ENCODE assay signal across 14 cellular contexts in genomic region chr12:46363582-46364299, GRCh38. TPM values are rescaled to one million over a fixed set of nuclear protein-coding genes. Genes with fewer than 3 reads are reported as not detected.
DNase-seq lines count a peak whose midpoint lies in the region; ATAC-seq and TF ChIP-seq lines count a peak whose summit lies in the region.
"Had no signal": no experiment of that assay in that cellular context is flagged by ENCODE, and none has a peak within 500 bp of the region (broad histone marks: within the 10 kb centered on the region; RNA-seq: fewer than 3 reads in every experiment).

No MANE protein-coding gene starts in this region.

- H3K36me3 ChIP-seq in Panc1 (ENCODE audit: control insufficient read depth, insufficient read depth, low read length): peaks cover 96% of the 10 kb centered on the region
- H3K36me3 ChIP-seq in psoas muscle (ENCODE audit: insufficient read depth in 1 of 2, low read depth in 1 of 2): peaks cover 24 to 100% of the 10 kb centered on the region in 2 donors

- H3K27me3 Mint-ChIP-seq in Calu3 (ENCODE audit: unreplicated experiment): no peaks in the 10 kb centered on the region
- H3K27me3 Mint-ChIP-seq in effector memory CD8-positive, alpha-beta T cell: no peaks in the 10 kb centered on the region
- H3K27me3 Mint-ChIP-seq: activated CD4-positive, alpha-beta T cell treated with anti-CD3 and anti-CD28 coated beads, Interleukin-2, amount 10 ng/mL, durations not matched to agents 7 days and 5 days; CD4-positive, CD25-positive, alpha-beta regulatory T cell had no signal

- peak overlapping the region; percentile 63 for H3K27ac Mint-ChIP-seq in Calu3 (ENCODE audit: unreplicated experiment)
- H3K27ac Mint-ChIP-seq in effector memory CD8-positive, alpha-beta T cell: peak overlapping the region; percentile 46 to 75
- H3K27ac Mint-ChIP-seq: activated CD4-positive, alpha-beta T cell treated with anti-CD3 and anti-CD28 coated beads, Interleukin-2, amount 10 ng/mL, durations not matched to agents 7 days and 5 days; activated T-helper 1 cell treated with anti-CD3 and anti-CD28 coated beads, Interleukin-12 subunit alpha, Interleukin-12 subunit beta, Interleukin-2, Interleukin-4 antibody, amounts not matched to agents 30 ng/mL and 10 ng/mL and 1 ng/mL, durations not matched to agents 14 hours and 24 hours and 36 hours; T-helper 1 cell treated with Interleukin-12 subunit alpha and Interleukin-12 subunit beta and Interleukin-4 antibody, amounts not matched to agents 30 μg/mL and 1 μg/mL, for 36 hours had no signal

- CTCF ChIA-PET in Calu3 (lab: Charles Lee) (no interaction called here), Panc1 (lab: Charles Lee) (no interaction called here)

- H3K36me3 Mint-ChIP-seq in Calu3 (ENCODE audit: insufficient read depth, unreplicated experiment): peaks cover 95% of the 10 kb centered on the region
- H3K36me3 Mint-ChIP-seq in effector memory CD8-positive, alpha-beta T cell (ENCODE audit: insufficient read depth): peaks cover 96% of the 10 kb centered on the region

- H3K4me1 ChIP-seq in Panc1 (ENCODE audit: control insufficient read depth, insufficient read depth, low read length): peaks cover 98% of the 10 kb centered on the region
- peaks cover 74% of the 10 kb centered on the region for H3K4me1 ChIP-seq in psoas muscle

- in situ Hi-C loops in Panc1 (cut with HindIII; ENCODE audit: low pct_unique_long_range_greater_than_20kb, low sequenced_read_pairs): no loop called here

- H3K4me3 Mint-ChIP-seq in Calu3 (ENCODE audit: low read depth, unreplicated experiment): no peak overlapping the region
- H3K4me3 Mint-ChIP-seq in effector memory CD8-positive, alpha-beta T cell: no peak overlapping the region
- H3K4me3 Mint-ChIP-seq: activated CD4-positive, alpha-beta T cell treated with anti-CD3 and anti-CD28 coated beads, Interleukin-2, amount 10 ng/mL, durations not matched to agents 7 days and 5 days; activated T-helper 1 cell treated with anti-CD3 and anti-CD28 coated beads, Interleukin-12 subunit alpha, Interleukin-12 subunit beta, Interleukin-2, Interleukin-4 antibody, amounts not matched to agents 30 ng/mL and 10 ng/mL and 1 ng/mL, durations not matched to agents 14 hours and 24 hours and 36 hours; T-helper 1 cell treated with Interleukin-12 subunit alpha and Interleukin-12 subunit beta and Interleukin-4 antibody, amounts not matched to agents 30 μg/mL and 1 μg/mL, for 36 hours had no signal

- no peaks in the 10 kb centered on the region for H3K9me3 Mint-ChIP-seq in Calu3 (ENCODE audit: low read depth, unreplicated experiment)
- no peaks in the 10 kb centered on the region for H3K9me3 Mint-ChIP-seq in effector memory CD8-positive, alpha-beta T cell
- H3K9me3 Mint-ChIP-seq: activated CD4-positive, alpha-beta T cell treated with anti-CD3 and anti-CD28 coated beads, Interleukin-2, amount 10 ng/mL, durations not matched to agents 7 days and 5 days; activated T-helper 1 cell treated with anti-CD3 and anti-CD28 coated beads, Interleukin-12 subunit alpha, Interleukin-12 subunit beta, Interleukin-2, Interleukin-4 antibody, amounts not matched to agents 30 ng/mL and 10 ng/mL and 1 ng/mL, durations not matched to agents 14 hours and 24 hours and 36 hours; CD4-positive, CD25-positive, alpha-beta regulatory T cell; T-helper 1 cell treated with Interleukin-12 subunit alpha and Interleukin-12 subunit beta and Interleukin-4 antibody, amounts not matched to agents 30 μg/mL and 1 μg/mL, for 36 hours had no signal

- BruUV-seq in Calu3 (replicated peaks; lab: Mats Ljungman, UMichigan) (no TSS peak), Panc1 (replicated peaks; lab: Mats Ljungman, UMichigan) (no TSS peak)

- DNase-seq in Calu3: no peak
- no peak for DNase-seq in Panc1 (ENCODE audit: low read depth, low spot score)
- DNase-seq in effector memory CD8-positive, alpha-beta T cell: no peak
- DNase-seq in psoas muscle: no peak
- no peak for DNase-seq in activated CD8-positive, alpha-beta memory T cell treated with anti-CD3 and anti-CD28 coated beads for 24 hours
- DNase-seq in NCI-H1694 (lab: John Stamatoyannopoulos, UW): no peak
- no peak for DNase-seq in T-helper 9 cell
- DNase-seq in SK-N-DZ (ENCODE audit: low spot score): no peak
- DNase-seq: activated CD4-positive, alpha-beta T cell treated with anti-CD3 and anti-CD28 coated beads, Interleukin-2, amount 10 ng/mL, durations not matched to agents 7 days and 5 days; CD4-positive, CD25-positive, alpha-beta regulatory T cell; islet precursor cell; NCI-H1417 had no signal

- POLR2A ChIA-PET in Panc1 (lab: Charles Lee): no interaction called here

- H3K9me3 ChIP-seq in Panc1 (ENCODE audit: control insufficient read depth, insufficient read depth, low read depth, low read length) (no peaks in the 10 kb centered on the region), psoas muscle (no peaks in the 10 kb centered on the region)

- no peaks in the 10 kb centered on the region for H3K27me3 ChIP-seq in Panc1 (ENCODE audit: control insufficient read depth, insufficient read depth, low read length)
- no peaks in the 10 kb centered on the region for H3K27me3 ChIP-seq in psoas muscle (ENCODE audit: insufficient read depth in 3 of 3, low read length in 2 of 3)

- intact Hi-C loops in Calu3 (cut with micrococcal nuclease; ENCODE audit: unreplicated experiment): loop anchor here (5.0 kb wide), 1 partner anchor 314 kb away; no protein-coding TSS in a partner anchor
- intact Hi-C loops in Panc1 (cut with micrococcal nuclease; ENCODE audit: unreplicated experiment): loop anchor here (10.0 kb wide), 1 partner anchor 99 kb away; the partner anchor contains the start of gene SLC38A1
- intact Hi-C loops in psoas muscle (cut with DNase I): no loop called here

- peaks cover 16% of the 10 kb centered on the region for H3K4me1 Mint-ChIP-seq in Calu3 (ENCODE audit: low read depth, unreplicated experiment)
- H3K4me1 Mint-ChIP-seq in effector memory CD8-positive, alpha-beta T cell (ENCODE audit: low read depth in 2 of 2): peaks cover 23 to 39% of the 10 kb centered on the region in 2 donors

- H3K27ac ChIP-seq in Panc1 (ENCODE audit: low read length) (peak overlapping the region; percentile 82), psoas muscle (peak overlapping the region; percentile 42)

- TF ChIP-seq CTCF in Calu3 (IDR thresholded peaks at IDR 0.05; ENCODE audit: unreplicated experiment): no peak
- no peak for TF ChIP-seq CTCF in Panc1 (IDR thresholded peaks at IDR 0.05)
- no peak for TF ChIP-seq CTCF in psoas muscle (IDR thresholded peaks at IDR 0.05)

- H3K4me3 ChIP-seq in Panc1 (ENCODE audit: low read depth in 2 of 2, low read length in 2 of 2) (no peak overlapping the region; a peak in 1 of 4 replicates), psoas muscle (no peak overlapping the region)

- no peak for ATAC-seq in Panc1
- no peak for ATAC-seq in effector memory CD8-positive, alpha-beta T cell (replicated peaks)
- no peak for ATAC-seq in psoas muscle

- 86 to 92% (median 87%) methylated on average over 9 of the region's 9 CpGs for WGBS in psoas muscle, 3 donors

RNA-seq across cellular contexts. Expression of gene SLC38A2, which starts 8.8 kb away (rescaled TPM):
- total RNA-seq in Calu3 (2022) (142 and 170 TPM in 2 replicates), Panc1 (2021; ENCODE audit: unreplicated experiment) (341 TPM), psoas muscle (100 to 1,000 TPM; 287 to 428 (median 331) TPM)
- polyA plus RNA-seq in Panc1 (2012; ENCODE audit: insufficient read length): 122 TPM
- polyA plus RNA-seq in psoas muscle: 100 to 1,000 TPM in 2 of 3 donors, 10 to 100 TPM in 1; 35.8 to 317 (median 180) TPM
- polyA plus RNA-seq in SK-N-DZ (2014; cell fraction: cytosol; rRNA removed): 155 and 160 TPM in 2 replicates
- 232 and 278 TPM in 2 replicates for polyA plus RNA-seq in SK-N-DZ (2014; cell fraction: nucleus; rRNA removed)

Comparison
In these comparisons a context has a peak if more than half of its experiments do, and no peak if none do; other contexts are left out.
1. intact Hi-C loops: an anchor here in Calu3 (5.0 kb wide) and Panc1 (10.0 kb wide); none called in psoas muscle.